20 cellular contexts compared by ENCODE assay signal in genomic region chr4:14887842-14888433, GRCh38.
DNase-seq lines count a peak whose midpoint lies in the region; ATAC-seq and TF ChIP-seq lines count a peak whose summit lies in the region.
"Had no signal": no experiment of that assay in that cellular context is flagged by ENCODE, and none has a peak within 500 bp of the region (broad histone marks: within the 10 kb centered on the region; RNA-seq: fewer than 3 reads in every experiment).

No MANE protein-coding gene starts in this region.

- no peak for DNase-seq in MCF 10A (ENCODE audit: unreplicated experiment)
- no peak for DNase-seq in breast epithelium (ENCODE audit: low spot score in 2 of 2)
- peak; percentile 58 for DNase-seq in epithelial cell of esophagus (ENCODE audit: low read depth)
- no peak for DNase-seq in neural crest cell (ENCODE audit: low read depth, low spot score)
- DNase-seq in SIG-M5 (lab: John Stamatoyannopoulos, UW): no peak
- no peak for DNase-seq in OCI-M2 (lab: John Stamatoyannopoulos, UW; ENCODE audit: unreplicated experiment)
- DNase-seq in NCI-H1048 (lab: John Stamatoyannopoulos, UW): no peak
- DNase-seq: AML-193, HCEC 1CT, MM.1S, NCI-H1105 treated with DMSO at 0.1 percent for 48 hours, NCI-H1694, NCI-H2081 treated with DMSO at 0.1 percent for 48 hours, NCI-H510A, NCI-H748 treated with DMSO at 0.1 percent for 48 hours had no signal

- H3K4me3 Mint-ChIP-seq in MCF 10A (ENCODE audit: unreplicated experiment) (no peak overlapping the region), neural crest cell (no peak overlapping the region)
- H3K4me3 Mint-ChIP-seq: IgD-negative memory B cell had no signal

- H3K9me3 Mint-ChIP-seq in MCF 10A (ENCODE audit: unreplicated experiment) (no peaks in the 10 kb centered on the region), neural crest cell (peaks cover 2% of the 10 kb centered on the region)

- no peaks in the 10 kb centered on the region for H3K9me3 ChIP-seq in breast epithelium

- H3K4me3 ChIP-seq in breast epithelium: no peak overlapping the region
- H3K4me3 ChIP-seq in epithelial cell of esophagus (ENCODE audit: low read length): no peak overlapping the region

- H3K36me3 Mint-ChIP-seq in MCF 10A (ENCODE audit: insufficient read depth, unreplicated experiment) (peaks cover 6% of the 10 kb centered on the region), neural crest cell (ENCODE audit: low read depth) (no peaks in the 10 kb centered on the region)
- H3K36me3 Mint-ChIP-seq: IgD-negative memory B cell had no signal

- CTCF ChIA-PET in MCF 10A (lab: Yijun Ruan, JAX): interaction anchor here (0.6 to 1.4 kb wide), 2 partner anchors 11 to 31 kb away, joined by 3 to 4 read pairs; no protein-coding TSS in a partner anchor

- peaks cover 15% of the 10 kb centered on the region for H3K4me1 Mint-ChIP-seq in MCF 10A (ENCODE audit: insufficient read depth, unreplicated experiment)
- H3K4me1 Mint-ChIP-seq in neural crest cell: no peaks in the 10 kb centered on the region
- H3K4me1 Mint-ChIP-seq: IgD-negative memory B cell had no signal

- ATAC-seq in GM21528 (IDR thresholded peaks at IDR 0.05; ENCODE audit: low FRiP score, unreplicated experiment): no peak

- H3K27me3 Mint-ChIP-seq in MCF 10A (ENCODE audit: insufficient read depth, unreplicated experiment) (no peaks in the 10 kb centered on the region), neural crest cell (ENCODE audit: low read depth) (no peaks in the 10 kb centered on the region)
- H3K27me3 Mint-ChIP-seq: IgD-negative memory B cell had no signal

- no peaks in the 10 kb centered on the region for H3K4me1 ChIP-seq in breast epithelium

- intact Hi-C loops in MCF 10A (cut with micrococcal nuclease): loop anchor here (10.0 kb wide), 2 partner anchors 117 to 277 kb away; partner anchors contain the start of gene CPEB2
- intact Hi-C loops in breast epithelium (cut with DNase I; ENCODE audit: low total_unique reads): no loop called here

- no peaks in the 10 kb centered on the region for H3K36me3 ChIP-seq in breast epithelium

- no peaks in the 10 kb centered on the region for H3K27me3 ChIP-seq in breast epithelium

- POLR2A ChIA-PET in MCF 10A (lab: Yijun Ruan, JAX): interaction anchor here (0.8 to 2.5 kb wide), 8 partner anchors 30 to 1182 kb away, joined by 3 to 16 read pairs (median 5); partner anchors contain the start of gene CPEB2

- no TSS peak for BruUV-seq in MCF 10A (replicated peaks; lab: Mats Ljungman, UMichigan)

- no peak for TF ChIP-seq POLR2A in breast epithelium (IDR thresholded peaks at IDR 0.05)

- TF ChIP-seq CTCF in MCF 10A (IDR thresholded peaks at IDR 0.05; ENCODE audit: unreplicated experiment) (no peak), breast epithelium (IDR thresholded peaks at IDR 0.05) (no peak), epithelial cell of esophagus (IDR thresholded peaks at IDR 0.05; ENCODE audit: insufficient read depth, low read depth, low read length, missing control alignments) (no peak), neural crest cell (conservative IDR thresholded peaks at IDR 0.05) (no peak)

- H3K27ac Mint-ChIP-seq in MCF 10A (ENCODE audit: low read depth, unreplicated experiment) (peak overlapping the region; percentile 70), neural crest cell (ENCODE audit: unreplicated experiment) (peak overlapping the region; percentile 46)
- H3K27ac Mint-ChIP-seq: IgD-negative memory B cell had no signal

- peak overlapping the region in 1 of 2 donors; percentile 59 for H3K27ac ChIP-seq in breast epithelium
- H3K27ac ChIP-seq: 22Rv1, C4-2B, RWPE1 had no signal
